ENCODE assay signal across 14 cellular contexts in genomic region chr22:26586556-26587325, GRCh38. TPM values are rescaled to one million over a fixed set of nuclear protein-coding genes. Genes with fewer than 3 reads are reported as not detected.
DNase-seq lines count a peak whose midpoint lies in the region; ATAC-seq and TF ChIP-seq lines count a peak whose summit lies in the region.
"Had no signal": no experiment of that assay in that cellular context is flagged by ENCODE, and none has a peak within 500 bp of the region (broad histone marks: within the 10 kb centered on the region; RNA-seq: fewer than 3 reads in every experiment).

No MANE protein-coding gene starts in this region.

- DNase-seq in activated T-cell treated with anti-CD3 and anti-CD28 coated beads, Interleukin-2, amount 50 U/mL, for 24 hours = no peak
- DNase-seq in activated T-cell treated with anti-CD3 and anti-CD28 coated beads, Interleukin-2, amount 50 U/mL, for 1 hour = no peak
- no peak for DNase-seq in activated CD4-positive, alpha-beta memory T cell treated with anti-CD3 and anti-CD28 coated beads for 36 hours
- peak in 1 of 2 donors; percentile 28 for DNase-seq in left colon
- peak; percentile 31 for DNase-seq in testis
- no peak for DNase-seq in caudate nucleus (lab: John Stamatoyannopoulos, UW)
- DNase-seq in hepatocyte (ENCODE audit: low spot score) = no peak
- DNase-seq: activated CD4-positive, CD25-positive, alpha-beta regulatory T cell treated with anti-CD3 and anti-CD28 coated beads, Interleukin-2, amount 50 U/mL, for 72 hours; NCI-H187 treated with DMSO at 0.1 percent for 48 hours had no signal

- TF ChIP-seq CTCF in testis (IDR thresholded peaks at IDR 0.05) (no peak), hepatocyte (IDR thresholded peaks at IDR 0.05; ENCODE audit: poor library complexity) (no peak)

- ATAC-seq in left colon (peak; percentile 12), HG03521 (IDR thresholded peaks at IDR 0.05; ENCODE audit: unreplicated experiment) (no peak)

- H3K27ac ChIP-seq in testis = peak overlapping the region; percentile 13 to 41
- H3K27ac ChIP-seq in caudate nucleus (ENCODE audit: low read depth, low read length) = no peak overlapping the region
- H3K27ac ChIP-seq in hepatocyte = no peak overlapping the region

- H2AFZ ChIP-seq in hepatocyte = no peak overlapping the region

- peak overlapping the region; percentile 86 for H3K27ac Mint-ChIP-seq in activated T-cell treated with anti-CD3 and anti-CD28 coated beads, Interleukin-2, amount 50 U/mL, for 24 hours
- peak overlapping the region; percentile 45 for H3K27ac Mint-ChIP-seq in activated CD4-positive, alpha-beta memory T cell treated with anti-CD3 and anti-CD28 coated beads for 36 hours
- H3K27ac Mint-ChIP-seq: brain had no signal

- H3K36me3 Mint-ChIP-seq in activated T-cell treated with anti-CD3 and anti-CD28 coated beads, Interleukin-2, amount 50 U/mL, for 24 hours (ENCODE audit: low read depth) = peaks cover 44% of the 10 kb centered on the region
- no peaks in the 10 kb centered on the region for H3K36me3 Mint-ChIP-seq in activated CD4-positive, alpha-beta memory T cell treated with anti-CD3 and anti-CD28 coated beads for 36 hours

- peaks cover 29% of the 10 kb centered on the region for H3K79me2 ChIP-seq in hepatocyte

- H3K4me2 ChIP-seq in hepatocyte = no peak overlapping the region

- WGBS in testis, 2 donors = 53 to 65% methylated on average over 10 to 11 of the region's 11 CpGs
- WGBS in hepatocyte (ENCODE audit: low lambda C conversion rate, missing lambda C conversion rate) = 85% methylated on average over 11 of the region's 11 CpGs

- H3K4me1 Mint-ChIP-seq in activated T-cell treated with anti-CD3 and anti-CD28 coated beads, Interleukin-2, amount 50 U/mL, for 24 hours (ENCODE audit: low read depth) = peaks cover 66% of the 10 kb centered on the region
- peaks cover 43% of the 10 kb centered on the region for H3K4me1 Mint-ChIP-seq in activated CD4-positive, alpha-beta memory T cell treated with anti-CD3 and anti-CD28 coated beads for 36 hours (ENCODE audit: low read depth)

- POLR2A ChIA-PET in activated CD4-positive, alpha-beta memory T cell treated with anti-CD3 and anti-CD28 coated beads for 36 hours (lab: Charles Lee) = no interaction called here

- CTCF ChIA-PET in activated CD4-positive, alpha-beta memory T cell treated with anti-CD3 and anti-CD28 coated beads for 36 hours (lab: Charles Lee) = no interaction called here

- H3K4me3 ChIP-seq in testis (no peak overlapping the region), hepatocyte (no peak overlapping the region)
- H3K4me3 ChIP-seq: Peyer's patch had no signal

- H3K9me3 ChIP-seq in testis = no peaks in the 10 kb centered on the region
- H3K9me3 ChIP-seq in hepatocyte (ENCODE audit: low read depth) = no peaks in the 10 kb centered on the region
- H3K9me3 ChIP-seq: Peyer's patch had no signal

- no peaks in the 10 kb centered on the region for H3K27me3 ChIP-seq in testis
- H3K27me3 ChIP-seq in hepatocyte = no peaks in the 10 kb centered on the region
- H3K27me3 ChIP-seq: Peyer's patch had no signal

- peaks cover 20% of the 10 kb centered on the region for H3K4me1 ChIP-seq in testis
- peaks cover 5% of the 10 kb centered on the region for H3K4me1 ChIP-seq in hepatocyte (ENCODE audit: insufficient read depth)

- intact Hi-C loops in activated CD4-positive, alpha-beta memory T cell treated with anti-CD3 and anti-CD28 coated beads for 36 hours (cut with micrococcal nuclease) = no loop called here
- intact Hi-C loops in left colon (cut with DNase I, micrococcal nuclease) (no loop called here), testis (cut with DNase I; ENCODE audit: low total_unique reads) (no loop called here)

- H4K20me1 ChIP-seq in hepatocyte (ENCODE audit: insufficient read depth, poor library complexity, severe bottlenecking) = no peaks in the 10 kb centered on the region

- TF ChIP-seq POLR2A in testis (IDR thresholded peaks at IDR 0.05) = no peak

- no peaks in the 10 kb centered on the region for H3K27me3 Mint-ChIP-seq in activated T-cell treated with anti-CD3 and anti-CD28 coated beads, Interleukin-2, amount 50 U/mL, for 24 hours
- no peaks in the 10 kb centered on the region for H3K27me3 Mint-ChIP-seq in activated CD4-positive, alpha-beta memory T cell treated with anti-CD3 and anti-CD28 coated beads for 36 hours

- H3K4me3 Mint-ChIP-seq in activated T-cell treated with anti-CD3 and anti-CD28 coated beads, Interleukin-2, amount 50 U/mL, for 24 hours = peak overlapping the region; percentile 53
- H3K4me3 Mint-ChIP-seq in activated CD4-positive, alpha-beta memory T cell treated with anti-CD3 and anti-CD28 coated beads for 36 hours = no peak overlapping the region

- no peaks in the 10 kb centered on the region for H3K9me2 ChIP-seq in hepatocyte (replicated peaks; ENCODE audit: insufficient read depth)

- H3K36me3 ChIP-seq in testis (ENCODE audit: low read depth, missing control alignments) (no peaks in the 10 kb centered on the region), hepatocyte (replicated peaks; ENCODE audit: insufficient read depth, low read depth) (no peaks in the 10 kb centered on the region)
- H3K36me3 ChIP-seq: Peyer's patch had no signal

- H3K9me3 Mint-ChIP-seq in activated T-cell treated with anti-CD3 and anti-CD28 coated beads, Interleukin-2, amount 50 U/mL, for 24 hours = no peaks in the 10 kb centered on the region
- H3K9me3 Mint-ChIP-seq in activated CD4-positive, alpha-beta memory T cell treated with anti-CD3 and anti-CD28 coated beads for 36 hours = no peaks in the 10 kb centered on the region

RNA-seq across cellular contexts. Expression of gene TPST2, which starts 3.2 kb away (rescaled TPM):
- 10 to 100 TPM; 27.9 to 31.2 TPM for total RNA-seq in activated CD4-positive, alpha-beta memory T cell treated with anti-CD3 and anti-CD28 coated beads for 36 hours
- total RNA-seq in left colon = 10 to 100 TPM; 15.5 to 15.7 TPM
- 100 to 1,000 TPM; 169 to 218 TPM for total RNA-seq in testis
- 32.8 TPM for polyA plus RNA-seq in testis (ENCODE audit: insufficient read depth, low read depth, low replicate concordance)
- total RNA-seq in hepatocyte = 36.8 and 39.9 TPM in 2 replicates
- polyA plus RNA-seq in hepatocyte = 31.0 and 35.3 TPM in 2 replicates

RNA-seq across cellular contexts. Expression of gene CRYBB1, which starts 31.1 kb away (rescaled TPM):
- total RNA-seq in activated CD4-positive, alpha-beta memory T cell treated with anti-CD3 and anti-CD28 coated beads for 36 hours = under 1 TPM in 1 of 2 experiments, not detected in 1; 0.48 TPM
- total RNA-seq in left colon (under 1 TPM in 1 of 2 donors, not detected in 1; 0.36 TPM), testis (not detected), hepatocyte (not detected in 2 replicates)
- polyA plus RNA-seq in testis (ENCODE audit: insufficient read depth, low read depth, low replicate concordance) (0.80 TPM), hepatocyte (0.79 TPM in 1 of 2 replicates, not detected in the other)
- total RNA-seq: A673, Peyer's patch had no signal

RNA-seq across cellular contexts. Expression of gene CRYBA4, which starts 35.0 kb away (rescaled TPM):
- under 1 TPM in 1 of 2 experiments, not detected in 1; 0.36 TPM for total RNA-seq in activated CD4-positive, alpha-beta memory T cell treated with anti-CD3 and anti-CD28 coated beads for 36 hours
- total RNA-seq in left colon (not detected), testis (1 to 10 TPM in 1 of 2 donors, under 1 TPM in 1; 0.93 to 2.3 TPM), hepatocyte (not detected in 2 replicates)
- polyA plus RNA-seq in testis (ENCODE audit: insufficient read depth, low read depth, low replicate concordance) (2.6 TPM), hepatocyte (not detected in 2 replicates)
- total RNA-seq: A673, Peyer's patch, subcutaneous adipose tissue had no signal

Comparison
In these comparisons a context has a peak if more than half of its experiments do, and no peak if none do; other contexts are left out.
1. H3K27ac ChIP-seq: peak in testis (2 of 2); none in caudate nucleus (single experiment) and hepatocyte (single experiment).